1 cellular context compared by ENCODE assay signal in the genomic region with DNA sequence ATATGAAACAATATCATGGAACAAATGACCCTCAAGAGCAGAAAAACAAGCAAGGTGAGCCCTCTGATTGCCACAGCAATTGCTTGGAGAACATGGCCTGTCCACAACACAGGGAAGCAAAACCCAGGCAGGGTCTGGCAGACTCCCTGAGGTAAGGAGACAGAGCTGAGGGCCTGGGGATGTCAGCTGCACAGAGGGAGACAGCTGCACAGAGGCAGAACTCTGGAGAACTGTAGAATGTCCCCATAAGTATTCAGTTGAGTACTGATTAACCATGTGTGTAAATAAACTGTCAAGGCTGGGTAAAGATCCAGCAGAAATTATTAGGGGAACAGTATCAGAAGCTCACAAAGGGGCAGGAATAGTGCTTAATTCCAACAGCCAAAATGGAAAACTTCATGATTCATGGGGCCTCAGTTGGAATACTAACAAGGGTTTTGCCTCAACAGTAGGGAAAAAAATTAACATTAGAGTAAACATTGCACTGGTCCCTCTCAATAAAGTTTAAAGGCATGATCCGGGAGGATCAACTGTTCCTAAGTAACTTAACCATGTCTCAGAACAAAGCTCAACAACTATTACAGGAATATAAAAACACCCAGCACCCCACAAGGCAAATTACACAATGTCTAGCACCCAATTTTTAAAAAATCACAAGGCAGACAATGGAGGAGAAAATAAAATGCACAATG.
TF ChIP-seq lines count a peak whose summit lies in the region.

No MANE protein-coding gene starts in this region.

TF ChIP-seq in HepG2, 621 proteins besides CTCF, POLR2A, EP300 and RAD21 (continued from another document):
- no peak for TF ChIP-seq ZNF367 (CRISPR knock-in tag; IDR thresholded peaks at IDR 0.05; ENCODE audit: borderline replicate concordance)
- TF ChIP-seq, protein P1, sequence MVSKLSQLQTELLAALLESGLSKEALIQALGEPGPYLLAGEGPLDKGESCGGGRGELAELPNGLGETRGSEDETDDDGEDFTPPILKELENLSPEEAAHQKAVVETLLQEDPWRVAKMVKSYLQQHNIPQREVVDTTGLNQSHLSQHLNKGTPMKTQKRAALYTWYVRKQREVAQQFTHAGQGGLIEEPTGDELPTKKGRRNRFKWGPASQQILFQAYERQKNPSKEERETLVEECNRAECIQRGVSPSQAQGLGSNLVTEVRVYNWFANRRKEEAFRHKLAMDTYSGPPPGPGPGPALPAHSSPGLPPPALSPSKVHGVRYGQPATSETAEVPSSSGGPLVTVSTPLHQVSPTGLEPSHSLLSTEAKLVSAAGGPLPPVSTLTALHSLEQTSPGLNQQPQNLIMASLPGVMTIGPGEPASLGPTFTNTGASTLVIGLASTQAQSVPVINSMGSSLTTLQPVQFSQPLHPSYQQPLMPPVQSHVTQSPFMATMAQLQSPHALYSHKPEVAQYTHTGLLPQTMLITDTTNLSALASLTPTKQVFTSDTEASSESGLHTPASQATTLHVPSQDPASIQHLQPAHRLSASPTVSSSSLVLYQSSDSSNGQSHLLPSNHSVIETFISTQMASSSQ (IDR thresholded peaks at IDR 0.05; ENCODE audit: low read depth) = peak; percentile 76
- TF ChIP-seq, protein P1 (CRISPR knock-in tag; IDR thresholded peaks at IDR 0.05; ENCODE audit: borderline replicate concordance) = 0 out of 2 replicates have a peak, but pooled peaks have one; percentile 19
- no peak for TF ChIP-seq MAFK (conservative IDR thresholded peaks at IDR 0.05 in 1 of 2, IDR thresholded peaks at IDR 0.05 in 1 of 2; ENCODE audit: low read length in 2 of 2)
- TF ChIP-seq, protein P2, sequence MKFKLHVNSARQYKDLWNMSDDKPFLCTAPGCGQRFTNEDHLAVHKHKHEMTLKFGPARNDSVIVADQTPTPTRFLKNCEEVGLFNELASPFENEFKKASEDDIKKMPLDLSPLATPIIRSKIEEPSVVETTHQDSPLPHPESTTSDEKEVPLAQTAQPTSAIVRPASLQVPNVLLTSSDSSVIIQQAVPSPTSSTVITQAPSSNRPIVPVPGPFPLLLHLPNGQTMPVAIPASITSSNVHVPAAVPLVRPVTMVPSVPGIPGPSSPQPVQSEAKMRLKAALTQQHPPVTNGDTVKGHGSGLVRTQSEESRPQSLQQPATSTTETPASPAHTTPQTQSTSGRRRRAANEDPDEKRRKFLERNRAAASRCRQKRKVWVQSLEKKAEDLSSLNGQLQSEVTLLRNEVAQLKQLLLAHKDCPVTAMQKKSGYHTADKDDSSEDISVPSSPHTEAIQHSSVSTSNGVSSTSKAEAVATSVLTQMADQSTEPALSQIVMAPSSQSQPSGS (CRISPR knock-in tag; IDR thresholded peaks at IDR 0.05) = no peak
- TF ChIP-seq ZNF567 (CRISPR knock-in tag; IDR thresholded peaks at IDR 0.05; ENCODE audit: borderline replicate concordance) = no peak
- no peak for TF ChIP-seq ZMYM2 (CRISPR knock-in tag; IDR thresholded peaks at IDR 0.05)
- TF ChIP-seq, protein P3, sequence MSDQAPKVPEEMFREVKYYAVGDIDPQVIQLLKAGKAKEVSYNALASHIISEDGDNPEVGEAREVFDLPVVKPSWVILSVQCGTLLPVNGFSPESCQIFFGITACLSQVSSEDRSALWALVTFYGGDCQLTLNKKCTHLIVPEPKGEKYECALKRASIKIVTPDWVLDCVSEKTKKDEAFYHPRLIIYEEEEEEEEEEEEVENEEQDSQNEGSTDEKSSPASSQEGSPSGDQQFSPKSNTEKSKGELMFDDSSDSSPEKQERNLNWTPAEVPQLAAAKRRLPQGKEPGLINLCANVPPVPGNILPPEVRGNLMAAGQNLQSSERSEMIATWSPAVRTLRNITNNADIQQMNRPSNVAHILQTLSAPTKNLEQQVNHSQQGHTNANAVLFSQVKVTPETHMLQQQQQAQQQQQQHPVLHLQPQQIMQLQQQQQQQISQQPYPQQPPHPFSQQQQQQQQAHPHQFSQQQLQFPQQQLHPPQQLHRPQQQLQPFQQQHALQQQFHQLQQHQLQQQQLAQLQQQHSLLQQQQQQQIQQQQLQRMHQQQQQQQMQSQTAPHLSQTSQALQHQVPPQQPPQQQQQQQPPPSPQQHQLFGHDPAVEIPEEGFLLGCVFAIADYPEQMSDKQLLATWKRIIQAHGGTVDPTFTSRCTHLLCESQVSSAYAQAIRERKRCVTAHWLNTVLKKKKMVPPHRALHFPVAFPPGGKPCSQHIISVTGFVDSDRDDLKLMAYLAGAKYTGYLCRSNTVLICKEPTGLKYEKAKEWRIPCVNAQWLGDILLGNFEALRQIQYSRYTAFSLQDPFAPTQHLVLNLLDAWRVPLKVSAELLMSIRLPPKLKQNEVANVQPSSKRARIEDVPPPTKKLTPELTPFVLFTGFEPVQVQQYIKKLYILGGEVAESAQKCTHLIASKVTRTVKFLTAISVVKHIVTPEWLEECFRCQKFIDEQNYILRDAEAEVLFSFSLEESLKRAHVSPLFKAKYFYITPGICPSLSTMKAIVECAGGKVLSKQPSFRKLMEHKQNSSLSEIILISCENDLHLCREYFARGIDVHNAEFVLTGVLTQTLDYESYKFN (CRISPR knock-in tag; conservative IDR thresholded peaks at IDR 0.05) = peak; percentile 4; the same call in 1 of the 2 replicates
- TF ChIP-seq U2AF1 (optimal IDR thresholded peaks at IDR 0.05; ENCODE audit: low read depth, low read length) = no peak
- no peak for TF ChIP-seq FOXA1 (IDR thresholded peaks at IDR 0.05)
- TF ChIP-seq FOXA1 (CRISPR knock-in tag; IDR thresholded peaks at IDR 0.05) = peak; percentile 30; the same call in 1 of the 2 replicates
- no peak for TF ChIP-seq ZNF552 (CRISPR knock-in tag; IDR thresholded peaks at IDR 0.05; ENCODE audit: borderline replicate concordance)
